1 cellular context compared by ENCODE assay signal in the genomic region with DNA sequence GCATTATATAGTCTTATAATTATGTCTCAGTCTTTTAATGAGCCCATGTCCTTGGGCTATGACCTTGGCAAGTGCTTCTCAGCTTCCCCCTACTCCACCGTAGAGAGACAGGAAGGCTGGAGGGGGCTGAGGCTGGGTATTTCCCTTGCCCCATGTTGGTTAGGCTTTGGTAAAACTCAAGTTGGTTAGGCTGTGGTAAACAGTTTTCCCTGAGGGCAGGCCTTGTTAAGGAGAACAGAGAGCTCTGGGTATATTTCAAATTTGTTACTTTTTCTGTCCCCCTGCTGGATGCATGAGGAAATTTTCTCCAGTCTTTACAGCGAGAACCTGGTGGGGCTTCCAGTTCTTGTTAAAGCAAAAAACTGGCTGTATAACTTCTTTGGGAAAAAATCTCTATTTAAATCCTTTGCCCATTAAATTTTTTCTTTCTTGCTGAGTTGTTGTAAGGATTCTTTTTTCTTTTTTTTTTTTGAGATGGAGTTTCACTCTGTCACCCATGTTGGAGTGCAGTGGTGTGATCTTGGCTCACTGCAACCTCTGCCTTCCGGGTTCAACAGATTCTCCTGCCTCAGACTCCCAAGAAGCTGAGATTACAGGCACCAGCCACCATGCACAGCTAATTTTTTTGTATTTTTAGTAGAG.
TF ChIP-seq lines count a peak whose summit lies in the region.

No MANE protein-coding gene starts in this region.

TF ChIP-seq in GM12878, 131 proteins besides CTCF, POLR2A, EP300 and RAD21 (continued from another document and continues in another):
- no peak for TF ChIP-seq ZNF384 (IDR thresholded peaks at IDR 0.05; ENCODE audit: borderline replicate concordance, low read depth, low read length)
- no peak for TF ChIP-seq WRNIP1 (IDR thresholded peaks at IDR 0.05; ENCODE audit: borderline replicate concordance, low read depth, low read length)
- no peak for TF ChIP-seq EED (IDR thresholded peaks at IDR 0.05; ENCODE audit: low read depth)
- 0 out of 2 replicates have a peak, but pooled peaks have one; percentile 17 for TF ChIP-seq NR2F1 (conservative IDR thresholded peaks at IDR 0.05)
- TF ChIP-seq, protein P1, sequence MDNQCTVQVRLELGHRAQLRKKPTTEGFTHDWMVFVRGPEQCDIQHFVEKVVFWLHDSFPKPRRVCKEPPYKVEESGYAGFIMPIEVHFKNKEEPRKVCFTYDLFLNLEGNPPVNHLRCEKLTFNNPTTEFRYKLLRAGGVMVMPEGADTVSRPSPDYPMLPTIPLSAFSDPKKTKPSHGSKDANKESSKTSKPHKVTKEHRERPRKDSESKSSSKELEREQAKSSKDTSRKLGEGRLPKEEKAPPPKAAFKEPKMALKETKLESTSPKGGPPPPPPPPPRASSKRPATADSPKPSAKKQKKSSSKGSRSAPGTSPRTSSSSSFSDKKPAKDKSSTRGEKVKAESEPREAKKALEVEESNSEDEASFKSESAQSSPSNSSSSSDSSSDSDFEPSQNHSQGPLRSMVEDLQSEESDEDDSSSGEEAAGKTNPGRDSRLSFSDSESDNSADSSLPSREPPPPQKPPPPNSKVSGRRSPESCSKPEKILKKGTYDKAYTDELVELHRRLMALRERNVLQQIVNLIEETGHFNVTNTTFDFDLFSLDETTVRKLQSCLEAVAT (IDR thresholded peaks at IDR 0.05), result 0 out of 2 replicates have a peak, but pooled peaks have one; percentile 18
- TF ChIP-seq RUNX3 (IDR thresholded peaks at IDR 0.05; ENCODE audit: low read length), result peak; percentile 32; the same call in 1 of the 2 replicates
- TF ChIP-seq, protein P2, sequence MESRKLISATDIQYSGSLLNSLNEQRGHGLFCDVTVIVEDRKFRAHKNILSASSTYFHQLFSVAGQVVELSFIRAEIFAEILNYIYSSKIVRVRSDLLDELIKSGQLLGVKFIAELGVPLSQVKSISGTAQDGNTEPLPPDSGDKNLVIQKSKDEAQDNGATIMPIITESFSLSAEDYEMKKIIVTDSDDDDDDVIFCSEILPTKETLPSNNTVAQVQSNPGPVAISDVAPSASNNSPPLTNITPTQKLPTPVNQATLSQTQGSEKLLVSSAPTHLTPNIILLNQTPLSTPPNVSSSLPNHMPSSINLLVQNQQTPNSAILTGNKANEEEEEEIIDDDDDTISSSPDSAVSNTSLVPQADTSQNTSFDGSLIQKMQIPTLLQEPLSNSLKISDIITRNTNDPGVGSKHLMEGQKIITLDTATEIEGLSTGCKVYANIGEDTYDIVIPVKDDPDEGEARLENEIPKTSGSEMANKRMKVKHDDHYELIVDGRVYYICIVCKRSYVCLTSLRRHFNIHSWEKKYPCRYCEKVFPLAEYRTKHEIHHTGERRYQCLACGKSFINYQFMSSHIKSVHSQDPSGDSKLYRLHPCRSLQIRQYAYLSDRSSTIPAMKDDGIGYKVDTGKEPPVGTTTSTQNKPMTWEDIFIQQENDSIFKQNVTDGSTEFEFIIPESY (IDR thresholded peaks at IDR 0.05), result no peak
- no peak for TF ChIP-seq SREBF1 (IDR thresholded peaks at IDR 0.05; ENCODE audit: low read length)
- TF ChIP-seq, protein P3, sequence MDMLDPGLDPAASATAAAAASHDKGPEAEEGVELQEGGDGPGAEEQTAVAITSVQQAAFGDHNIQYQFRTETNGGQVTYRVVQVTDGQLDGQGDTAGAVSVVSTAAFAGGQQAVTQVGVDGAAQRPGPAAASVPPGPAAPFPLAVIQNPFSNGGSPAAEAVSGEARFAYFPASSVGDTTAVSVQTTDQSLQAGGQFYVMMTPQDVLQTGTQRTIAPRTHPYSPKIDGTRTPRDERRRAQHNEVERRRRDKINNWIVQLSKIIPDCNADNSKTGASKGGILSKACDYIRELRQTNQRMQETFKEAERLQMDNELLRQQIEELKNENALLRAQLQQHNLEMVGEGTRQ (IDR thresholded peaks at IDR 0.05; ENCODE audit: borderline replicate concordance, low read depth, low read length), result no peak
- TF ChIP-seq ETV6 (conservative IDR thresholded peaks at IDR 0.05 in 1 of 2, IDR thresholded peaks at IDR 0.05 in 1 of 2; ENCODE audit: borderline replicate concordance in 1 of 2, low read depth in 1 of 2), result no peak
- no peak for TF ChIP-seq MEF2A (IDR thresholded peaks at IDR 0.05; ENCODE audit: insufficient read depth, low read depth, low read length)
- TF ChIP-seq, protein P4, sequence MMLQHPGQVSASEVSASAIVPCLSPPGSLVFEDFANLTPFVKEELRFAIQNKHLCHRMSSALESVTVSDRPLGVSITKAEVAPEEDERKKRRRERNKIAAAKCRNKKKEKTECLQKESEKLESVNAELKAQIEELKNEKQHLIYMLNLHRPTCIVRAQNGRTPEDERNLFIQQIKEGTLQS (IDR thresholded peaks at IDR 0.05; ENCODE audit: borderline replicate concordance, extremely low read depth, low read depth, low read length), result no peak
- no peak for TF ChIP-seq EGR1 (IDR thresholded peaks at IDR 0.05; ENCODE audit: borderline replicate concordance in 1 of 2, low read depth in 2 of 2, low read length in 2 of 2)
- TF ChIP-seq ZNF622 (IDR thresholded peaks at IDR 0.05), result no peak
- TF ChIP-seq CBX3 (IDR thresholded peaks at IDR 0.05; ENCODE audit: borderline replicate concordance, low read depth), result no peak
- peak; percentile 60; the same call in 1 of the 2 replicates for TF ChIP-seq IKZF1 (conservative IDR thresholded peaks at IDR 0.05)
- TF ChIP-seq GATAD2B (conservative IDR thresholded peaks at IDR 0.05; ENCODE audit: low read depth), result no peak
- TF ChIP-seq STAT1 (conservative IDR thresholded peaks at IDR 0.05), result no peak
- TF ChIP-seq MYC (IDR thresholded peaks at IDR 0.05; ENCODE audit: insufficient read depth, insufficient read length, insufficient replicate concordance, low read length, severe bottlenecking), result no peak
- no peak for TF ChIP-seq ZNF24 (IDR thresholded peaks at IDR 0.05)
- TF ChIP-seq ZNF207 (IDR thresholded peaks at IDR 0.05; ENCODE audit: borderline replicate concordance), result no peak
- no peak for TF ChIP-seq SUPT20H (IDR thresholded peaks at IDR 0.05; ENCODE audit: borderline replicate concordance, control insufficient read depth, low read depth, low read length)
- TF ChIP-seq, protein P5, sequence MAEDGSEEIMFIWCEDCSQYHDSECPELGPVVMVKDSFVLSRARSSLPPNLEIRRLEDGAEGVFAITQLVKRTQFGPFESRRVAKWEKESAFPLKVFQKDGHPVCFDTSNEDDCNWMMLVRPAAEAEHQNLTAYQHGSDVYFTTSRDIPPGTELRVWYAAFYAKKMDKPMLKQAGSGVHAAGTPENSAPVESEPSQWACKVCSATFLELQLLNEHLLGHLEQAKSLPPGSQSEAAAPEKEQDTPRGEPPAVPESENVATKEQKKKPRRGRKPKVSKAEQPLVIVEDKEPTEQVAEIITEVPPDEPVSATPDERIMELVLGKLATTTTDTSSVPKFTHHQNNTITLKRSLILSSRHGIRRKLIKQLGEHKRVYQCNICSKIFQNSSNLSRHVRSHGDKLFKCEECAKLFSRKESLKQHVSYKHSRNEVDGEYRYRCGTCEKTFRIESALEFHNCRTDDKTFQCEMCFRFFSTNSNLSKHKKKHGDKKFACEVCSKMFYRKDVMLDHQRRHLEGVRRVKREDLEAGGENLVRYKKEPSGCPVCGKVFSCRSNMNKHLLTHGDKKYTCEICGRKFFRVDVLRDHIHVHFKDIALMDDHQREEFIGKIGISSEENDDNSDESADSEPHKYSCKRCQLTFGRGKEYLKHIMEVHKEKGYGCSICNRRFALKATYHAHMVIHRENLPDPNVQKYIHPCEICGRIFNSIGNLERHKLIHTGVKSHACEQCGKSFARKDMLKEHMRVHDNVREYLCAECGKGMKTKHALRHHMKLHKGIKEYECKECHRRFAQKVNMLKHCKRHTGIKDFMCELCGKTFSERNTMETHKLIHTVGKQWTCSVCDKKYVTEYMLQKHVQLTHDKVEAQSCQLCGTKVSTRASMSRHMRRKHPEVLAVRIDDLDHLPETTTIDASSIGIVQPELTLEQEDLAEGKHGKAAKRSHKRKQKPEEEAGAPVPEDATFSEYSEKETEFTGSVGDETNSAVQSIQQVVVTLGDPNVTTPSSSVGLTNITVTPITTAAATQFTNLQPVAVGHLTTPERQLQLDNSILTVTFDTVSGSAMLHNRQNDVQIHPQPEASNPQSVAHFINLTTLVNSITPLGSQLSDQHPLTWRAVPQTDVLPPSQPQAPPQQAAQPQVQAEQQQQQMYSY (CRISPR knock-in tag; IDR thresholded peaks at IDR 0.05), result no peak
- no peak for TF ChIP-seq TARDBP (IDR thresholded peaks at IDR 0.05; ENCODE audit: borderline replicate concordance)
- no peak for TF ChIP-seq TCF7 (IDR thresholded peaks at IDR 0.05; ENCODE audit: borderline replicate concordance)
- no peak for TF ChIP-seq RELA (IDR thresholded peaks at IDR 0.05; ENCODE audit: borderline replicate concordance, partially characterized antibody)
- TF ChIP-seq, protein P6, sequence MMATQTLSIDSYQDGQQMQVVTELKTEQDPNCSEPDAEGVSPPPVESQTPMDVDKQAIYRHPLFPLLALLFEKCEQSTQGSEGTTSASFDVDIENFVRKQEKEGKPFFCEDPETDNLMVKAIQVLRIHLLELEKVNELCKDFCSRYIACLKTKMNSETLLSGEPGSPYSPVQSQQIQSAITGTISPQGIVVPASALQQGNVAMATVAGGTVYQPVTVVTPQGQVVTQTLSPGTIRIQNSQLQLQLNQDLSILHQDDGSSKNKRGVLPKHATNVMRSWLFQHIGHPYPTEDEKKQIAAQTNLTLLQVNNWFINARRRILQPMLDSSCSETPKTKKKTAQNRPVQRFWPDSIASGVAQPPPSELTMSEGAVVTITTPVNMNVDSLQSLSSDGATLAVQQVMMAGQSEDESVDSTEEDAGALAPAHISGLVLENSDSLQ (IDR thresholded peaks at IDR 0.05), result no peak
- no peak for TF ChIP-seq SMAD5 (IDR thresholded peaks at IDR 0.05; ENCODE audit: low read depth)
- no peak for TF ChIP-seq CHD2 (IDR thresholded peaks at IDR 0.05; ENCODE audit: borderline replicate concordance, low read depth, low read length)
- TF ChIP-seq, protein P7, sequence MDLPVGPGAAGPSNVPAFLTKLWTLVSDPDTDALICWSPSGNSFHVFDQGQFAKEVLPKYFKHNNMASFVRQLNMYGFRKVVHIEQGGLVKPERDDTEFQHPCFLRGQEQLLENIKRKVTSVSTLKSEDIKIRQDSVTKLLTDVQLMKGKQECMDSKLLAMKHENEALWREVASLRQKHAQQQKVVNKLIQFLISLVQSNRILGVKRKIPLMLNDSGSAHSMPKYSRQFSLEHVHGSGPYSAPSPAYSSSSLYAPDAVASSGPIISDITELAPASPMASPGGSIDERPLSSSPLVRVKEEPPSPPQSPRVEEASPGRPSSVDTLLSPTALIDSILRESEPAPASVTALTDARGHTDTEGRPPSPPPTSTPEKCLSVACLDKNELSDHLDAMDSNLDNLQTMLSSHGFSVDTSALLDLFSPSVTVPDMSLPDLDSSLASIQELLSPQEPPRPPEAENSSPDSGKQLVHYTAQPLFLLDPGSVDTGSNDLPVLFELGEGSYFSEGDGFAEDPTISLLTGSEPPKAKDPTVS (IDR thresholded peaks at IDR 0.05; ENCODE audit: low read depth, low read length), result no peak
- TF ChIP-seq MEF2B (IDR thresholded peaks at IDR 0.05; ENCODE audit: partially characterized antibody, poor library complexity, severe bottlenecking), result no peak
- no peak for TF ChIP-seq FOXK2 (IDR thresholded peaks at IDR 0.05)
- no peak for TF ChIP-seq YBX1 (IDR thresholded peaks at IDR 0.05)
- TF ChIP-seq ZNF217 (IDR thresholded peaks at IDR 0.05), result no peak
- no peak for TF ChIP-seq HCFC1 (IDR thresholded peaks at IDR 0.05; ENCODE audit: low read length)
- no peak for TF ChIP-seq TCF3 (IDR thresholded peaks at IDR 0.05; ENCODE audit: borderline replicate concordance, insufficient read depth, low read depth, low read length)
- no peak for TF ChIP-seq SIN3A (IDR thresholded peaks at IDR 0.05; ENCODE audit: low read depth, low read length)
- TF ChIP-seq RFX5 (IDR thresholded peaks at IDR 0.05; ENCODE audit: low read depth, low read length), result no peak
- no peak for TF ChIP-seq ZNF274 (IDR thresholded peaks at IDR 0.05; ENCODE audit: insufficient read depth, insufficient read length)
- TF ChIP-seq, protein P8, sequence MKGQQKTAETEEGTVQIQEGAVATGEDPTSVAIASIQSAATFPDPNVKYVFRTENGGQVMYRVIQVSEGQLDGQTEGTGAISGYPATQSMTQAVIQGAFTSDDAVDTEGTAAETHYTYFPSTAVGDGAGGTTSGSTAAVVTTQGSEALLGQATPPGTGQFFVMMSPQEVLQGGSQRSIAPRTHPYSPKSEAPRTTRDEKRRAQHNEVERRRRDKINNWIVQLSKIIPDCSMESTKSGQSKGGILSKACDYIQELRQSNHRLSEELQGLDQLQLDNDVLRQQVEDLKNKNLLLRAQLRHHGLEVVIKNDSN (IDR thresholded peaks at IDR 0.05; ENCODE audit: borderline replicate concordance, extremely low read length, insufficient read depth, low read depth, low read length), result no peak
- no peak for TF ChIP-seq STAT3 (IDR thresholded peaks at IDR 0.05; ENCODE audit: low read depth, low read length)
- TF ChIP-seq, protein P9, sequence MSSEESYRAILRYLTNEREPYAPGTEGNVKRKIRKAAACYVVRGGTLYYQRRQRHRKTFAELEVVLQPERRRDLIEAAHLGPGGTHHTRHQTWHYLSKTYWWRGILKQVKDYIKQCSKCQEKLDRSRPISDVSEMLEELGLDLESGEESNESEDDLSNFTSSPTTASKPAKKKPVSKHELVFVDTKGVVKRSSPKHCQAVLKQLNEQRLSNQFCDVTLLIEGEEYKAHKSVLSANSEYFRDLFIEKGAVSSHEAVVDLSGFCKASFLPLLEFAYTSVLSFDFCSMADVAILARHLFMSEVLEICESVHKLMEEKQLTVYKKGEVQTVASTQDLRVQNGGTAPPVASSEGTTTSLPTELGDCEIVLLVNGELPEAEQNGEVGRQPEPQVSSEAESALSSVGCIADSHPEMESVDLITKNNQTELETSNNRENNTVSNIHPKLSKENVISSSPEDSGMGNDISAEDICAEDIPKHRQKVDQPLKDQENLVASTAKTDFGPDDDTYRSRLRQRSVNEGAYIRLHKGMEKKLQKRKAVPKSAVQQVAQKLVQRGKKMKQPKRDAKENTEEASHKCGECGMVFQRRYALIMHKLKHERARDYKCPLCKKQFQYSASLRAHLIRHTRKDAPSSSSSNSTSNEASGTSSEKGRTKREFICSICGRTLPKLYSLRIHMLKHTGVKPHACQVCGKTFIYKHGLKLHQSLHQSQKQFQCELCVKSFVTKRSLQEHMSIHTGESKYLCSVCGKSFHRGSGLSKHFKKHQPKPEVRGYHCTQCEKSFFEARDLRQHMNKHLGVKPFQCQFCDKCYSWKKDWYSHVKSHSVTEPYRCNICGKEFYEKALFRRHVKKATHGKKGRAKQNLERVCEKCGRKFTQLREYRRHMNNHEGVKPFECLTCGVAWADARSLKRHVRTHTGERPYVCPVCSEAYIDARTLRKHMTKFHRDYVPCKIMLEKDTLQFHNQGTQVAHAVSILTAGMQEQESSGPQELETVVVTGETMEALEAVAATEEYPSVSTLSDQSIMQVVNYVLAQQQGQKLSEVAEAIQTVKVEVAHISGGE (CRISPR knock-in tag; IDR thresholded peaks at IDR 0.05), result no peak
- TF ChIP-seq, protein P10, sequence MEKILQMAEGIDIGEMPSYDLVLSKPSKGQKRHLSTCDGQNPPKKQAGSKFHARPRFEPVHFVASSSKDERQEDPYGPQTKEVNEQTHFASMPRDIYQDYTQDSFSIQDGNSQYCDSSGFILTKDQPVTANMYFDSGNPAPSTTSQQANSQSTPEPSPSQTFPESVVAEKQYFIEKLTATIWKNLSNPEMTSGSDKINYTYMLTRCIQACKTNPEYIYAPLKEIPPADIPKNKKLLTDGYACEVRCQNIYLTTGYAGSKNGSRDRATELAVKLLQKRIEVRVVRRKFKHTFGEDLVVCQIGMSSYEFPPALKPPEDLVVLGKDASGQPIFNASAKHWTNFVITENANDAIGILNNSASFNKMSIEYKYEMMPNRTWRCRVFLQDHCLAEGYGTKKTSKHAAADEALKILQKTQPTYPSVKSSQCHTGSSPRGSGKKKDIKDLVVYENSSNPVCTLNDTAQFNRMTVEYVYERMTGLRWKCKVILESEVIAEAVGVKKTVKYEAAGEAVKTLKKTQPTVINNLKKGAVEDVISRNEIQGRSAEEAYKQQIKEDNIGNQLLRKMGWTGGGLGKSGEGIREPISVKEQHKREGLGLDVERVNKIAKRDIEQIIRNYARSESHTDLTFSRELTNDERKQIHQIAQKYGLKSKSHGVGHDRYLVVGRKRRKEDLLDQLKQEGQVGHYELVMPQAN (conservative IDR thresholded peaks at IDR 0.05), result no peak
- no peak for TF ChIP-seq BCL11A (IDR thresholded peaks at IDR 0.05; ENCODE audit: low read depth, low read length)
